Comparison of ENCODE assay signal across 10 cellular contexts in the genomic region with DNA sequence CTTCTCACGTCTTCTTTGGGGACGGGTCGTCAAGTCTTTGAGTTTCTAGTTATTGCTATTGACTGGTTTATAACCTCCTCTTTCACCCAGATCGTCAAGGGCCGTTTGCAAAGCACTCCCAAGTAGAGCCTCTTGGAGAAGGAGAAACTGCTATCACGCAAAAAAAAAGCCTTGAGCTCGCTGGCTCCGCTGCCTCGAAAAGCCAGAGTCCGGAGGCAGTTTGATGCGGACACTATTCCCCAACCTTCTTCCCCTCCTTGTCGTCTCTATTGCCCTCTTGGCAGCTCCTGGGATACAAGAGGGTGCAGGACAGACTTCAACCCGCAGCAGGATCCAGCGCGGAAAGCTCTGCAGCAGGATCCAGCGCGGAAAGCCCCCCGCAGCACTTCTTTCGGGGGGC. TPM values are rescaled to one million over a fixed set of nuclear protein-coding genes. Genes with fewer than 3 reads are reported as not detected.
DNase-seq lines count a peak whose midpoint lies in the region; ATAC-seq and TF ChIP-seq lines count a peak whose summit lies in the region.
"Had no signal": no experiment of that assay in that cellular context is flagged by ENCODE, and none has a peak within 500 bp of the region (broad histone marks: within the 10 kb centered on the region; RNA-seq: fewer than 3 reads in every experiment).

No MANE protein-coding gene starts in this region.

- no peaks in the 10 kb centered on the region for H3K4me1 Mint-ChIP-seq in stimulated activated memory B cell treated with anti-CD40 and anti-IgM and Interleukin-4, amounts not matched to agents 10 μg/mL and 1 μg/mL and 100 μg/mL, for 72 hours

- DNase-seq in NCI-H2171 treated with DMSO at 0.1 percent for 48 hours (lab: John Stamatoyannopoulos, UW) (peak; percentile 26), NCI-H2171 (lab: John Stamatoyannopoulos, UW) (no peak), body of pancreas (no peak), left lobe of liver (ENCODE audit: low spot score) (no peak), suprapubic skin (ENCODE audit: low spot score in 2 of 2) (no peak), CD1c-positive myeloid dendritic cell (ENCODE audit: extremely low spot score) (no peak)

- H3K9me3 ChIP-seq in body of pancreas (no peaks in the 10 kb centered on the region), suprapubic skin (no peaks in the 10 kb centered on the region)

- H3K4me1 ChIP-seq in body of pancreas (peaks cover 26% of the 10 kb centered on the region), suprapubic skin (peaks cover 16% of the 10 kb centered on the region)

- H3K27me3 Mint-ChIP-seq in stimulated activated memory B cell treated with anti-CD40 and anti-IgM and Interleukin-4, amounts not matched to agents 10 μg/mL and 1 μg/mL and 100 μg/mL, for 72 hours, result peaks cover 37% of the 10 kb centered on the region

- no peak for TF ChIP-seq EP300 in suprapubic skin (IDR thresholded peaks at IDR 0.05)

- H3K27me3 ChIP-seq in body of pancreas, result no peaks in the 10 kb centered on the region
- H3K27me3 ChIP-seq in suprapubic skin, result peaks cover 28% of the 10 kb centered on the region

- TF ChIP-seq POLR2A in body of pancreas (IDR thresholded peaks at IDR 0.05) (no peak), suprapubic skin (IDR thresholded peaks at IDR 0.05) (no peak)

- H3K36me3 ChIP-seq in body of pancreas (replicated peaks in 1 of 2; ENCODE audit: insufficient read depth in 1 of 2, low read depth in 2 of 2), result no peaks in the 10 kb centered on the region
- no peaks in the 10 kb centered on the region for H3K36me3 ChIP-seq in suprapubic skin

- H3K4me3 ChIP-seq in body of pancreas, result peak overlapping the region in 1 of 2 donors; percentile 13
- H3K4me3 ChIP-seq in suprapubic skin, result peak overlapping the region; percentile 53

- H3K27ac ChIP-seq in body of pancreas (peak overlapping the region; percentile 12 to 80 (median 64)), suprapubic skin (no peak overlapping the region)

- H3K4me3 Mint-ChIP-seq in stimulated activated memory B cell treated with anti-CD40 and anti-IgM and Interleukin-4, amounts not matched to agents 10 μg/mL and 1 μg/mL and 100 μg/mL, for 72 hours, result no peak overlapping the region
- H3K4me3 Mint-ChIP-seq: T-helper 1 cell treated with Interleukin-12 subunit alpha and Interleukin-12 subunit beta and Interleukin-4 antibody, amounts not matched to agents 30 μg/mL and 1 μg/mL, for 36 hours had no signal

- no peak overlapping the region for H3K27ac Mint-ChIP-seq in stimulated activated memory B cell treated with anti-CD40 and anti-IgM and Interleukin-4, amounts not matched to agents 10 μg/mL and 1 μg/mL and 100 μg/mL, for 72 hours
- H3K27ac Mint-ChIP-seq: activated T-helper 2 cell treated with anti-CD3 and anti-CD28 coated beads, Interferon-gamma antibody, Interleukin-2, Interleukin-4, amounts not matched to agents 10 μg/mL and 5 μg/mL and 100 μg/mL, durations not matched to agents 14 hours and 24 hours and 36 hours; T-helper 1 cell treated with Interleukin-12 subunit alpha and Interleukin-12 subunit beta and Interleukin-4 antibody, amounts not matched to agents 30 μg/mL and 1 μg/mL, for 36 hours had no signal

- intact Hi-C loops in body of pancreas (cut with DNase I), result no loop called here

- peaks cover 8% of the 10 kb centered on the region for H3K9me3 Mint-ChIP-seq in stimulated activated memory B cell treated with anti-CD40 and anti-IgM and Interleukin-4, amounts not matched to agents 10 μg/mL and 1 μg/mL and 100 μg/mL, for 72 hours

- H3K36me3 Mint-ChIP-seq in stimulated activated memory B cell treated with anti-CD40 and anti-IgM and Interleukin-4, amounts not matched to agents 10 μg/mL and 1 μg/mL and 100 μg/mL, for 72 hours, result no peaks in the 10 kb centered on the region

- 2 to 4% methylated on average over 11 to 19 of the region's 19 CpGs for WGBS in body of pancreas, 2 donors
- WGBS in suprapubic skin, result 5% methylated on average over 12 of the region's 19 CpGs

- ATAC-seq in body of pancreas (peak; percentile 5), left lobe of liver (peak; percentile 4), HG02840 (IDR thresholded peaks at IDR 0.05; ENCODE audit: low FRiP score, unreplicated experiment) (no peak)
- no peak for ATAC-seq in stimulated activated memory B cell treated with anti-CD40 and anti-IgM and Interleukin-4, amounts not matched to agents 10 μg/mL and 1 μg/mL and 100 μg/mL, for 72 hours

- TF ChIP-seq CTCF in body of pancreas (IDR thresholded peaks at IDR 0.05) (no peak), suprapubic skin (IDR thresholded peaks at IDR 0.05) (no peak)

RNA-seq across cellular contexts. Expression of gene PCDHAC1, which starts 0.3 kb away (rescaled TPM):
- total RNA-seq in body of pancreas, result 1 to 10 TPM; 1.8 to 4.0 TPM
- 0.28 TPM for total RNA-seq in left lobe of liver
- total RNA-seq in suprapubic skin, result under 1 TPM in 3 of 4 donors, not detected in 1; 0.11 to 0.64 (median 0.18) TPM
- total RNA-seq: activated T-helper 2 cell treated with anti-CD3 and anti-CD28 coated beads, Interferon-gamma antibody, Interleukin-2, Interleukin-4, amounts not matched to agents 10 μg/mL and 5 μg/mL and 100 μg/mL, durations not matched to agents 14 hours and 24 hours and 36 hours had no signal

RNA-seq across cellular contexts. Expression of gene PCDHAC2, which starts 40.5 kb away (rescaled TPM):
- total RNA-seq in body of pancreas (1 to 10 TPM; 1.6 to 2.3 TPM), left lobe of liver (0.86 TPM), suprapubic skin (under 1 TPM in 1 of 4 donors, not detected in 3; 0.13 TPM)
- total RNA-seq: activated T-helper 2 cell treated with anti-CD3 and anti-CD28 coated beads, Interferon-gamma antibody, Interleukin-2, Interleukin-4, amounts not matched to agents 10 μg/mL and 5 μg/mL and 100 μg/mL, durations not matched to agents 14 hours and 24 hours and 36 hours had no signal

RNA-seq across cellular contexts. Expression of gene PCDHA13, which starts 43.9 kb away (rescaled TPM):
- total RNA-seq in body of pancreas, result 1 to 10 TPM; 2.3 to 7.6 TPM
- 0.28 TPM for total RNA-seq in left lobe of liver
- total RNA-seq in suprapubic skin, result under 1 TPM in 2 of 4 donors, not detected in 2; 0.38 to 0.47 TPM
- total RNA-seq: activated T-helper 2 cell treated with anti-CD3 and anti-CD28 coated beads, Interferon-gamma antibody, Interleukin-2, Interleukin-4, amounts not matched to agents 10 μg/mL and 5 μg/mL and 100 μg/mL, durations not matched to agents 14 hours and 24 hours and 36 hours had no signal

RNA-seq across cellular contexts. Expression of gene PCDHA12, which starts 50.7 kb away (rescaled TPM):
- total RNA-seq in body of pancreas, result 1 to 10 TPM; 3.6 to 3.9 TPM
- total RNA-seq in left lobe of liver, result 0.08 TPM
- total RNA-seq in suprapubic skin, result under 1 TPM in 3 of 4 donors, not detected in 1; 0.36 to 0.85 (median 0.48) TPM
- total RNA-seq: activated T-helper 2 cell treated with anti-CD3 and anti-CD28 coated beads, Interferon-gamma antibody, Interleukin-2, Interleukin-4, amounts not matched to agents 10 μg/mL and 5 μg/mL and 100 μg/mL, durations not matched to agents 14 hours and 24 hours and 36 hours had no signal

RNA-seq across cellular contexts. Expression of gene PCDHA11, which starts 57.0 kb away (rescaled TPM):
- total RNA-seq in body of pancreas, result 1 to 10 TPM; 3.6 to 4.9 TPM
- 0.23 TPM for total RNA-seq in left lobe of liver
- under 1 TPM in 2 of 4 donors, not detected in 2; 0.26 to 0.93 TPM for total RNA-seq in suprapubic skin
- total RNA-seq: activated T-helper 2 cell treated with anti-CD3 and anti-CD28 coated beads, Interferon-gamma antibody, Interleukin-2, Interleukin-4, amounts not matched to agents 10 μg/mL and 5 μg/mL and 100 μg/mL, durations not matched to agents 14 hours and 24 hours and 36 hours had no signal

Comparison
In these comparisons a context has a peak if more than half of its experiments do, and no peak if none do; other contexts are left out.
1. ATAC-seq: peak in body of pancreas (single experiment) and left lobe of liver (single experiment); none in stimulated activated memory B cell treated with anti-CD40 and anti-IgM and Interleukin-4, amounts not matched to agents 10 μg/mL and 1 μg/mL and 100 μg/mL, for 72 hours (single experiment) and HG02840 (single experiment).